ENCODE assay signal across 22 cellular contexts in the genomic region with DNA sequence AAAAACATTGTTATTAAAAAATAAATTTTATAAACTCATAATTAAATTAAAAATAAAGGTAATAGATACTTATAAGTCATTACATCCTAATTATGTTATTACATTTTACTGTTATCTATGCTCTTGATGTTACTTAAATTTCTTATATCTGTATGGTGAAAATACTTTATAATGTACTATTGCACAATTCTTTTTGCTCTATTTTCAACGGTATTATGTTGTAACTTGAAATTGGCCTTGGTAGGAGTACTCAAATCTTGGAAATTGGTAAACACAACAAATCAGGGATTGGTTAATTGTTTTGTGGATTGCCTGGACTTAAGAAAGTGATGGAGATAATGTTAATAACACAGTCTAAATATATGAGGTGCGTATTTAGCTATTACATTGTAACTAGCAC.
"Had no signal": no experiment of that assay in that cellular context is flagged by ENCODE, and none has a peak within 500 bp of the region (broad histone marks: within the 10 kb centered on the region; RNA-seq: fewer than 3 reads in every experiment).

No MANE protein-coding gene starts in this region.

- H3K4me1 Mint-ChIP-seq: T-cell had no signal

- H3K36me3 Mint-ChIP-seq: T-cell had no signal

- H3K27ac ChIP-seq: HL-60, KMS-11, RWPE1 had no signal

- H3K4me3 Mint-ChIP-seq: T-cell had no signal

- H3K9me3 ChIP-seq: SK-N-SH had no signal

- H3K27me3 Mint-ChIP-seq: T-cell had no signal

- FAIRE-seq: HTR-8/SVneo had no signal

- ATAC-seq: T-cell had no signal

- H3K4me2 ChIP-seq: KMS-11, SK-N-SH had no signal

- H3K9me3 Mint-ChIP-seq: T-cell had no signal

- DNase-seq: Kasumi-1, MM.1S, NCI-H1092 treated with DMSO at 0.1 percent for 48 hours, NCI-H1436, NCI-H187, NCI-H2029, NCI-H2081 treated with DMSO at 0.1 percent for 48 hours, NCI-H2171, NCI-H226, NCI-H446, NCI-H510A, NCI-H524 treated with DMSO at 0.1 percent for 48 hours, NCI-H69, NCI-H774, SHP77, SK-N-SH, SW 1271, T-cell had no signal

- H3K27ac Mint-ChIP-seq: T-cell had no signal

- H3K9ac ChIP-seq: KMS-11, SK-N-SH had no signal
